ENCODE assay signal across 19 cellular contexts in genomic region chr13:28607187-28607955, GRCh38.
"Had no signal": no experiment of that assay in that cellular context is flagged by ENCODE, and none has a peak within 500 bp of the region (broad histone marks: within the 10 kb centered on the region; RNA-seq: fewer than 3 reads in every experiment).

No MANE protein-coding gene starts in this region.

- H3K9me3 Mint-ChIP-seq: activated naive CD4-positive, alpha-beta T cell treated with anti-CD3 and anti-CD28 coated beads for 36 hours; activated T-helper 17 cell treated with anti-CD3 and anti-CD28 coated beads, Interleukin-2, amount 50 U/mL, for 72 hours; central memory CD8-positive, alpha-beta T cell; nephron; type B pancreatic cell had no signal

- DNase-seq: activated CD4-positive, alpha-beta T cell treated with anti-CD3 and anti-CD28 coated beads, Interleukin-2, amount 50 U/mL, for 1 hour; activated naive CD4-positive, alpha-beta T cell treated with anti-CD3 and anti-CD28 coated beads for 36 hours; activated T-cell treated with anti-CD3 and anti-CD28 coated beads for 4 hours; cortex of kidney; effector CD8-positive, alpha-beta T cell; gastrocnemius medialis; islet precursor cell; left ventricle myocardium superior; occipital lobe; right lobe of liver; spleen; stimulated activated CD4-positive, alpha-beta T cell treated with anti-CD3 and anti-CD28 coated beads, Interleukin-1b, Interleukin-23, amount 100 ng/mL, for 48 hours; stimulated activated naive CD4-positive, alpha-beta T cell treated with Interleukin-2 at 50 U/mL for 16 hours had no signal

- ATAC-seq: activated T-helper 17 cell treated with anti-CD3 and anti-CD28 coated beads, Interleukin-2, amount 50 U/mL, for 72 hours; gastrocnemius medialis; left ventricle myocardium superior; right lobe of liver had no signal

- H3K27me3 ChIP-seq: gastrocnemius medialis, right lobe of liver, spleen had no signal

- H3K4me3 Mint-ChIP-seq: activated naive CD4-positive, alpha-beta T cell treated with anti-CD3 and anti-CD28 coated beads for 36 hours; activated T-helper 17 cell treated with anti-CD3 and anti-CD28 coated beads, Interleukin-2, amount 50 U/mL, for 72 hours; central memory CD8-positive, alpha-beta T cell; nephron; type B pancreatic cell had no signal

- H3K36me3 ChIP-seq: gastrocnemius medialis, prostate gland, right lobe of liver, spleen had no signal

- FAIRE-seq: TTC549 had no signal

- H3K9me3 ChIP-seq: gastrocnemius medialis, prostate gland, right lobe of liver, spleen had no signal

- H3K4me3 ChIP-seq: gastrocnemius medialis, prostate gland, right lobe of liver, spleen had no signal

- H3K27me3 Mint-ChIP-seq: activated T-helper 17 cell treated with anti-CD3 and anti-CD28 coated beads, Interleukin-2, amount 50 U/mL, for 72 hours had no signal

- H3K27ac ChIP-seq: gastrocnemius medialis, prostate gland, right lobe of liver, spleen had no signal

- H3K36me3 Mint-ChIP-seq: type B pancreatic cell had no signal

- H3K27ac Mint-ChIP-seq: activated naive CD4-positive, alpha-beta T cell treated with anti-CD3 and anti-CD28 coated beads for 36 hours; activated T-helper 17 cell treated with anti-CD3 and anti-CD28 coated beads, Interleukin-2, amount 50 U/mL, for 72 hours; nephron; type B pancreatic cell had no signal

- H3K4me1 ChIP-seq: gastrocnemius medialis, prostate gland, right lobe of liver had no signal
